Comparison of ENCODE assay signal across 9 cellular contexts in genomic region chr19:38734426-38735256, GRCh38. TPM values are rescaled to one million over a fixed set of nuclear protein-coding genes. Genes with fewer than 3 reads are reported as not detected.
A peak's percentile ranks its signal among the peaks of the same experiment; 100 is the strongest.
DNase-seq lines count a peak whose midpoint lies in the region; ATAC-seq, FAIRE-seq and TF ChIP-seq lines count a peak whose summit lies in the region.
"Had no signal": no experiment of that assay in that cellular context is flagged by ENCODE, and none has a peak within 500 bp of the region (broad histone marks: within the 10 kb centered on the region; RNA-seq: fewer than 3 reads in every experiment).

No MANE protein-coding gene starts in this region.

- H3K9ac ChIP-seq in ES-I3 (ENCODE audit: low read depth, low read length) (peak overlapping the region; percentile 65), Karpas-422 (ENCODE audit: low read length) (no peak overlapping the region)

- H3K36me3 ChIP-seq in ES-I3 (ENCODE audit: insufficient read depth, low read length) (peaks cover 4% of the 10 kb centered on the region), Karpas-422 (ENCODE audit: insufficient read depth, low read length) (peaks cover 10% of the 10 kb centered on the region), left ventricle myocardium inferior (peaks cover 24% of the 10 kb centered on the region)

- FAIRE-seq in GM12891 (lab: Jason Lieb, UNC) = no peak

- no peaks in the 10 kb centered on the region for H4K20me1 ChIP-seq in Karpas-422 (ENCODE audit: insufficient read depth, low read depth, low read length)

- H3K79me2 ChIP-seq in Karpas-422 (ENCODE audit: low read length) = no peaks in the 10 kb centered on the region

- H3K4me1 ChIP-seq in ES-I3 (ENCODE audit: insufficient read depth, low read length) (peaks cover 2% of the 10 kb centered on the region; the same call in 1 of the 2 replicates), Karpas-422 (ENCODE audit: low read length) (no peaks in the 10 kb centered on the region; the same call in 1 of the 2 replicates), left ventricle myocardium inferior (peaks cover 57% of the 10 kb centered on the region)

- no peaks in the 10 kb centered on the region for H3K9me3 ChIP-seq in ES-I3 (ENCODE audit: control insufficient read depth, insufficient read depth, low read length)
- H3K9me3 ChIP-seq in Karpas-422 (ENCODE audit: low read length) = no peaks in the 10 kb centered on the region
- no peaks in the 10 kb centered on the region for H3K9me3 ChIP-seq in left ventricle myocardium inferior (replicated peaks)
- H3K9me3 ChIP-seq: SJSA1 had no signal

- H3K4me3 Mint-ChIP-seq in activated T-cell treated with anti-CD3 and anti-CD28 coated beads, Interleukin-2, amount 50 U/mL, for 4 hours = peak overlapping the region; percentile 57

- no peak for TF ChIP-seq CTCF in left ventricle myocardium inferior (IDR thresholded peaks at IDR 0.05; ENCODE audit: borderline replicate concordance)

- DNase-seq in Karpas-422 (peak; percentile 56), left ventricle myocardium inferior (no peak), GM12891 (ENCODE audit: insufficient read length, low spot score) (no peak), NCI-H524 treated with DMSO at 0.1 percent for 48 hours (lab: John Stamatoyannopoulos, UW) (no peak), NCI-H2107 treated with DMSO at 0.1 percent for 48 hours (lab: John Stamatoyannopoulos, UW; ENCODE audit: unreplicated experiment) (no peak)
- no peak for DNase-seq in activated T-cell treated with anti-CD3 and anti-CD28 coated beads, Interleukin-2, amount 50 U/mL, for 4 hours

- peaks cover 9% of the 10 kb centered on the region for H3K36me3 Mint-ChIP-seq in activated T-cell treated with anti-CD3 and anti-CD28 coated beads, Interleukin-2, amount 50 U/mL, for 4 hours (ENCODE audit: insufficient read depth)

- peaks cover 36% of the 10 kb centered on the region for H3K4me1 Mint-ChIP-seq in activated T-cell treated with anti-CD3 and anti-CD28 coated beads, Interleukin-2, amount 50 U/mL, for 4 hours (ENCODE audit: low read depth)

- intact Hi-C loops in left ventricle myocardium inferior (cut with micrococcal nuclease) = no loop called here

- peak; percentile 10 to 20 for ATAC-seq in activated T-cell treated with anti-CD3 and anti-CD28 coated beads, Interleukin-2, amount 50 U/mL, for 4 hours

- H3K27me3 ChIP-seq in Karpas-422 (ENCODE audit: low read length) = no peaks in the 10 kb centered on the region
- no peaks in the 10 kb centered on the region for H3K27me3 ChIP-seq in left ventricle myocardium inferior (ENCODE audit: low read depth)
- H3K27me3 ChIP-seq: SJSA1 had no signal

- H3K27ac ChIP-seq in Karpas-422 (ENCODE audit: low read length) = peak overlapping the region; percentile 19; the same call in 1 of the 2 replicates
- H3K27ac ChIP-seq in left ventricle myocardium inferior (replicated peaks) = peak overlapping the region; percentile 57
- peak overlapping the region; percentile 14 to 90 (median 63) for H3K27ac ChIP-seq in skin epidermis
- H3K27ac ChIP-seq: SJSA1 had no signal

- H3K4me2 ChIP-seq in Karpas-422 (ENCODE audit: low read depth, low read length, poor library complexity, severe bottlenecking) = no peak overlapping the region

- H2AFZ ChIP-seq in Karpas-422 (ENCODE audit: low read length) = no peak overlapping the region

- H3K9me2 ChIP-seq in Karpas-422 (replicated peaks; ENCODE audit: insufficient read depth, low read length) = no peaks in the 10 kb centered on the region

- peaks cover 2% of the 10 kb centered on the region for H3K27me3 Mint-ChIP-seq in activated T-cell treated with anti-CD3 and anti-CD28 coated beads, Interleukin-2, amount 50 U/mL, for 4 hours (ENCODE audit: low read depth)

- H3K9me3 Mint-ChIP-seq in activated T-cell treated with anti-CD3 and anti-CD28 coated beads, Interleukin-2, amount 50 U/mL, for 4 hours = no peaks in the 10 kb centered on the region

- no peak overlapping the region for H3K4me3 ChIP-seq in Karpas-422 (ENCODE audit: low read length)
- no peak overlapping the region for H3K4me3 ChIP-seq in left ventricle myocardium inferior
- H3K4me3 ChIP-seq in skin epidermis = peak overlapping the region in 6 of 7 experiments; percentile 6 to 25 (median 12)
- H3K4me3 ChIP-seq: SJSA1 had no signal

- TF ChIP-seq POLR2A in GM12891 (IDR thresholded peaks at IDR 0.05; ENCODE audit: low read depth, low read length) = no peak

TF ChIP-seq in GM12891, 5 proteins besides CTCF, POLR2A, EP300 and RAD21:
- TF ChIP-seq POLR2AphosphoS5 (IDR thresholded peaks at IDR 0.05; ENCODE audit: low read depth, low read length) (no peak), PAX5 (IDR thresholded peaks at IDR 0.05; ENCODE audit: insufficient read depth, low read length, severe bottlenecking) (no peak), TAF1 (IDR thresholded peaks at IDR 0.05; ENCODE audit: low read depth, low read length) (no peak), SPI1 (IDR thresholded peaks at IDR 0.05; ENCODE audit: low read depth, low read length) (no peak), POU2F2 (IDR thresholded peaks at IDR 0.05; ENCODE audit: low read depth, low read length) (no peak)

RNA-seq across cellular contexts. Expression of gene CAPN12, which starts 9.6 kb away (rescaled TPM):
- total RNA-seq in Karpas-422 (2014; rRNA removed; shearing (Covaris generic); ENCODE audit: low replicate concordance) = 0.40 TPM in 1 of 2 replicates, not detected in the other
- 1 to 10 TPM in 2 of 3 donors, under 1 TPM in 1; 0.99 to 1.1 (median 1.0) TPM for total RNA-seq in activated T-cell treated with anti-CD3 and anti-CD28 coated beads, Interleukin-2, amount 50 U/mL, for 4 hours
- 0.22 TPM for total RNA-seq in left ventricle myocardium inferior
- 5.3 TPM for polyA plus RNA-seq in GM12891 (2012; ENCODE audit: low read depth, missing spikeins)
- total RNA-seq: SJSA1 had no signal

RNA-seq across cellular contexts. Expression of gene LGALS7, which starts 38.7 kb away (rescaled TPM):
- not detected in 2 replicates for total RNA-seq in Karpas-422 (2014; rRNA removed; shearing (Covaris generic); ENCODE audit: low replicate concordance)
- total RNA-seq in activated T-cell treated with anti-CD3 and anti-CD28 coated beads, Interleukin-2, amount 50 U/mL, for 4 hours = not detected
- not detected for total RNA-seq in left ventricle myocardium inferior
- polyA plus RNA-seq in GM12891 (2012; ENCODE audit: low read depth, missing spikeins) = not detected
- total RNA-seq: SJSA1 had no signal

RNA-seq across cellular contexts. Expression of gene LGALS7B, which starts 54.4 kb away (rescaled TPM):
- not detected in 2 replicates for total RNA-seq in Karpas-422 (2014; rRNA removed; shearing (Covaris generic); ENCODE audit: low replicate concordance)
- not detected for total RNA-seq in activated T-cell treated with anti-CD3 and anti-CD28 coated beads, Interleukin-2, amount 50 U/mL, for 4 hours
- total RNA-seq in left ventricle myocardium inferior = not detected
- polyA plus RNA-seq in GM12891 (2012; ENCODE audit: low read depth, missing spikeins) = 0.51 TPM
- total RNA-seq: SJSA1 had no signal

Comparison
In these comparisons a context has a peak if more than half of its experiments do, and no peak if none do; other contexts are left out.
1. H3K4me3 ChIP-seq: peak in skin epidermis (6 of 7); none in Karpas-422 (single experiment) and left ventricle myocardium inferior (single experiment).
2. Peak in every context shown above with its lines, with median percentiles within 50 percentile points of each other: H3K27ac ChIP-seq.